Comparison of ENCODE assay signal across 22 cellular contexts in genomic region chr13:108830916-108831315, GRCh38.
DNase-seq lines count a peak whose midpoint lies in the region; TF ChIP-seq lines count a peak whose summit lies in the region.
"Had no signal": no experiment of that assay in that cellular context is flagged by ENCODE, and none has a peak within 500 bp of the region (broad histone marks: within the 10 kb centered on the region; RNA-seq: fewer than 3 reads in every experiment).

No MANE protein-coding gene starts in this region.

- no peaks in the 10 kb centered on the region for H3K36me3 ChIP-seq in left ventricle myocardium inferior
- H3K36me3 ChIP-seq in effector memory CD4-positive, alpha-beta T cell (ENCODE audit: control insufficient read depth, insufficient read depth, low read length): no peaks in the 10 kb centered on the region
- H3K36me3 ChIP-seq: BE2C; BLaER1 treated with 17β-estradiol and CSF1 and Interleukin-3, amounts not matched to agents 10 nM and 100 nM had no signal

- intact Hi-C loops in left ventricle myocardium inferior (cut with micrococcal nuclease): no loop called here

- TF ChIP-seq CTCF in fibroblast of villous mesenchyme (IDR thresholded peaks at IDR 0.05; ENCODE audit: insufficient read depth, low read depth, low read length) (no peak), left ventricle myocardium inferior (IDR thresholded peaks at IDR 0.05; ENCODE audit: borderline replicate concordance) (no peak)

- no peak overlapping the region for H3K27ac ChIP-seq in left ventricle myocardium inferior (replicated peaks)
- H3K27ac ChIP-seq in effector memory CD4-positive, alpha-beta T cell (ENCODE audit: insufficient read depth, low read length, poor library complexity, severe bottlenecking): no peak overlapping the region
- H3K27ac ChIP-seq: A549; BLaER1 treated with 17β-estradiol and CSF1 and Interleukin-3, amounts not matched to agents 10 nM and 100 nM had no signal

- no peaks in the 10 kb centered on the region for H3K4me1 ChIP-seq in left ventricle myocardium inferior
- H3K4me1 ChIP-seq in effector memory CD4-positive, alpha-beta T cell (ENCODE audit: control insufficient read depth, insufficient read depth, low read length, poor library complexity, severe bottlenecking): no peaks in the 10 kb centered on the region
- H3K4me1 ChIP-seq: A549; BE2C; BLaER1 treated with 17β-estradiol and CSF1 and Interleukin-3, amounts not matched to agents 10 nM and 100 nM had no signal

- H3K27me3 ChIP-seq in left ventricle myocardium inferior (ENCODE audit: low read depth): no peaks in the 10 kb centered on the region
- H3K27me3 ChIP-seq in effector memory CD4-positive, alpha-beta T cell (replicated peaks; ENCODE audit: control insufficient read depth, insufficient read depth, low read length, poor library complexity, severe bottlenecking): no peaks in the 10 kb centered on the region
- H3K27me3 ChIP-seq: BE2C; BLaER1 treated with 17β-estradiol and CSF1 and Interleukin-3, amounts not matched to agents 10 nM and 100 nM had no signal

- peak; percentile 35 for DNase-seq in HT-29 (ENCODE audit: low spot score)
- DNase-seq in NCI-H82 (lab: John Stamatoyannopoulos, UW): peak; percentile 53
- DNase-seq in fibroblast of villous mesenchyme (ENCODE audit: low read depth): peak; percentile 59
- no peak for DNase-seq in left ventricle myocardium inferior
- DNase-seq in effector memory CD4-positive, alpha-beta T cell: no peak
- DNase-seq in NCI-H526 (lab: John Stamatoyannopoulos, UW): no peak
- DNase-seq: 8988T; ACHN; AML-193; BE2C; CD4-positive, alpha-beta T cell; CD8-positive, alpha-beta memory T cell; DMS 273 treated with DMSO at 0.1 percent for 48 hours; DMS79; EL; GDM1; H9; HFFc6 had no signal

- H3K9me3 ChIP-seq in left ventricle myocardium inferior (replicated peaks): peaks cover 21% of the 10 kb centered on the region
- H3K9me3 ChIP-seq in effector memory CD4-positive, alpha-beta T cell (ENCODE audit: control insufficient read depth, low read length): peaks cover 6% of the 10 kb centered on the region
- H3K9me3 ChIP-seq: BE2C had no signal

- H3K4me3 ChIP-seq in fibroblast of villous mesenchyme (ENCODE audit: low read depth, low read length): no peak overlapping the region
- no peak overlapping the region for H3K4me3 ChIP-seq in left ventricle myocardium inferior
- H3K4me3 ChIP-seq in effector memory CD4-positive, alpha-beta T cell (ENCODE audit: insufficient read depth, low read depth, low read length, poor library complexity, severe bottlenecking): no peak overlapping the region
- H3K4me3 ChIP-seq: A549; BLaER1 treated with 17β-estradiol and CSF1 and Interleukin-3, amounts not matched to agents 10 nM and 100 nM; GM12878; GM23338 had no signal

Comparison
In these comparisons a context has a peak if more than half of its experiments do, and no peak if none do; other contexts are left out.
1. DNase-seq: peak in HT-29 (single experiment), NCI-H82 (single experiment) and fibroblast of villous mesenchyme (single experiment); none in left ventricle myocardium inferior (single experiment), effector memory CD4-positive, alpha-beta T cell (0 of 3) and NCI-H526 (0 of 2).